ENCODE assay signal across 14 cellular contexts in genomic region chr15:79169531-79170123, GRCh38.
DNase-seq lines count a peak whose midpoint lies in the region; ATAC-seq, FAIRE-seq and TF ChIP-seq lines count a peak whose summit lies in the region.
"Had no signal": no experiment of that assay in that cellular context is flagged by ENCODE, and none has a peak within 500 bp of the region (broad histone marks: within the 10 kb centered on the region; RNA-seq: fewer than 3 reads in every experiment).

No MANE protein-coding gene starts in this region.

- intact Hi-C loops in sciatic nerve (cut with DNase I) = loop anchor here (2.0 to 10.0 kb wide), 2 partner anchors 73 to 135 kb away; no protein-coding TSS in a partner anchor

- no peaks in the 10 kb centered on the region for H4K20me1 ChIP-seq in hepatocyte (ENCODE audit: insufficient read depth, poor library complexity, severe bottlenecking)

- H2AFZ ChIP-seq in hepatocyte = no peak overlapping the region

- peaks cover 17% of the 10 kb centered on the region for H3K4me1 ChIP-seq in hepatocyte (ENCODE audit: insufficient read depth)
- H3K4me1 ChIP-seq: SJSA1 had no signal

- no peak overlapping the region for H3K4me2 ChIP-seq in hepatocyte
- H3K4me2 ChIP-seq: KMS-11 had no signal

- H3K27ac ChIP-seq in hepatocyte = peak overlapping the region; percentile 63
- H3K27ac ChIP-seq: KMS-11, SJSA1 had no signal

- ATAC-seq in sciatic nerve (peak; percentile 65), HG03571 (IDR thresholded peaks at IDR 0.05; ENCODE audit: unreplicated experiment) (no peak)
- ATAC-seq: stimulated activated naive CD8-positive, alpha-beta T cell treated with anti-CD3 and anti-CD28 coated beads, Interleukin-15, amount 100 ng/mL, for 72 hours had no signal

- DNase-seq in GM03348 (ENCODE audit: low spot score) (peak; percentile 32), bronchial epithelial cell (ENCODE audit: low read depth) (peak; percentile 7), hepatocyte (ENCODE audit: low spot score) (no peak), sciatic nerve (ENCODE audit: low spot score) (no peak), T-helper 9 cell (no peak), DMS 273 (lab: John Stamatoyannopoulos, UW; ENCODE audit: unreplicated experiment) (no peak), GM12891 (ENCODE audit: insufficient read length, low spot score) (no peak)
- DNase-seq: activated CD4-positive, alpha-beta memory T cell treated with anti-CD3 and anti-CD28 coated beads, Interleukin-2, amount 10 ng/mL, durations not matched to agents 7 days and 5 days; activated T-cell treated with anti-CD3 and anti-CD28 coated beads, Interleukin-2, amount 50 U/mL, for 48 hours; stimulated activated naive CD8-positive, alpha-beta T cell treated with anti-CD3 and anti-CD28 coated beads, Interleukin-15, amount 100 ng/mL, for 72 hours had no signal

- H3K27me3 ChIP-seq in bronchial epithelial cell (ENCODE audit: control insufficient read depth, insufficient read depth, low read length) (peaks cover 2% of the 10 kb centered on the region), hepatocyte (no peaks in the 10 kb centered on the region)
- H3K27me3 ChIP-seq: SJSA1 had no signal

- H3K4me3 ChIP-seq in bronchial epithelial cell (ENCODE audit: low read depth, low read length) = no peak overlapping the region
- no peak overlapping the region for H3K4me3 ChIP-seq in hepatocyte
- H3K4me3 ChIP-seq: SJSA1 had no signal

- TF ChIP-seq CTCF in bronchial epithelial cell (IDR thresholded peaks at IDR 0.05; ENCODE audit: insufficient read depth, low read length, severe bottlenecking) (no peak), hepatocyte (IDR thresholded peaks at IDR 0.05; ENCODE audit: poor library complexity) (no peak)

- no peak for TF ChIP-seq POLR2A in GM12891 (IDR thresholded peaks at IDR 0.05; ENCODE audit: low read depth, low read length)

- H3K9me2 ChIP-seq in hepatocyte (replicated peaks; ENCODE audit: insufficient read depth) = no peaks in the 10 kb centered on the region

- H3K79me2 ChIP-seq in hepatocyte = no peaks in the 10 kb centered on the region

- FAIRE-seq in bronchial epithelial cell (lab: Jason Lieb, UNC) = no peak
- no peak for FAIRE-seq in GM12891 (lab: Jason Lieb, UNC)
- FAIRE-seq: endothelial cell of umbilical vein had no signal

- H3K9me3 ChIP-seq in hepatocyte (ENCODE audit: low read depth) = no peaks in the 10 kb centered on the region
- H3K9me3 ChIP-seq: SJSA1 had no signal

- H3K36me3 ChIP-seq in bronchial epithelial cell (ENCODE audit: control insufficient read depth, insufficient read depth, low read length) (no peaks in the 10 kb centered on the region), hepatocyte (replicated peaks; ENCODE audit: insufficient read depth, low read depth) (no peaks in the 10 kb centered on the region)
- H3K36me3 ChIP-seq: SJSA1 had no signal

- 67% methylated on average over 4 of the region's 4 CpGs for WGBS in hepatocyte (ENCODE audit: low lambda C conversion rate, missing lambda C conversion rate)

TF ChIP-seq in GM12891, 5 proteins besides CTCF, POLR2A, EP300 and RAD21:
- TF ChIP-seq TAF1 (IDR thresholded peaks at IDR 0.05; ENCODE audit: low read depth, low read length) = no peak
- TF ChIP-seq PAX5 (IDR thresholded peaks at IDR 0.05; ENCODE audit: insufficient read depth, low read length, severe bottlenecking) = no peak

Comparison
In these comparisons a context has a peak if more than half of its experiments do, and no peak if none do; other contexts are left out.
1. DNase-seq: peak in GM03348 (single experiment) and bronchial epithelial cell (single experiment); none in hepatocyte (single experiment), sciatic nerve (single experiment), T-helper 9 cell (single experiment), DMS 273 (single experiment) and GM12891 (single experiment).